In genomic region chr1:116497660-116498059, GRCh38 we compare ENCODE assay signal across 15 cellular contexts.
A peak's percentile ranks its signal among the peaks of the same experiment; 100 is the strongest.
DNase-seq lines count a peak whose midpoint lies in the region; ATAC-seq, FAIRE-seq and TF ChIP-seq lines count a peak whose summit lies in the region.
"Had no signal": no experiment of that assay in that cellular context is flagged by ENCODE, and none has a peak within 500 bp of the region (broad histone marks: within the 10 kb centered on the region; RNA-seq: fewer than 3 reads in every experiment).

No MANE protein-coding gene starts in this region.

- H3K4me3 ChIP-seq in K562 (no peak overlapping the region), lower lobe of right lung (no peak overlapping the region), upper lobe of left lung (no peak overlapping the region)
- H3K4me3 ChIP-seq: A549, thyroid gland had no signal

- H3K4me3 Mint-ChIP-seq in natural killer cell treated with Interleukin-12 subunit alpha and Interleukin-12 subunit beta and Interleukin-15 and Interleukin-18, amount 100 ng/mL, for 72 hours = no peak overlapping the region
- no peak overlapping the region for H3K4me3 Mint-ChIP-seq in natural killer cell
- H3K4me3 Mint-ChIP-seq: activated T-cell treated with anti-CD3 and anti-CD28 coated beads, Interleukin-2, amount 50 U/mL, for 72 hours had no signal

- no peak for FAIRE-seq in K562 (lab: Jason Lieb, UNC)
- FAIRE-seq: A549 had no signal

- intact Hi-C loops in natural killer cell (cut with micrococcal nuclease) (loop anchor here (5.0 kb wide), 1 partner anchor 690 kb away; no protein-coding TSS in a partner anchor), K562 (cut with micrococcal nuclease) (loop anchor here (10.0 kb wide), 1 partner anchor 263 kb away; no protein-coding TSS in a partner anchor), lower lobe of right lung (cut with DNase I) (no loop called here), sciatic nerve (cut with DNase I) (loop anchor here (5.0 kb wide), 1 partner anchor 355 kb away; no protein-coding TSS in a partner anchor)

- H3K9ac ChIP-seq in K562 (ENCODE audit: insufficient read depth in 1 of 2, low read depth in 2 of 2, low read length in 2 of 2) = peak overlapping the region; percentile 1 to 15; a peak in 1 of 4 replicates

- H3K9me3 ChIP-seq in K562 (replicated peaks; ENCODE audit: control insufficient read depth, insufficient read depth, low read depth, low read length) = no peaks in the 10 kb centered on the region; the same call in 1 of the 2 replicates
- no peaks in the 10 kb centered on the region for H3K9me3 ChIP-seq in lower lobe of right lung
- H3K9me3 ChIP-seq in upper lobe of left lung = no peaks in the 10 kb centered on the region
- H3K9me3 ChIP-seq: A549, thyroid gland had no signal

- DNase-seq in natural killer cell treated with Interleukin-12 subunit alpha and Interleukin-12 subunit beta and Interleukin-15 and Interleukin-18, amount 100 ng/mL, for 72 hours (ENCODE audit: low spot score) = no peak
- DNase-seq in natural killer cell (no peak), K562 (ENCODE audit: extremely low read depth in 1 of 4, low spot score in 3 of 4) (peak in 3 of 4 experiments; percentile 37 to 61 (median 38)), lower lobe of right lung (no peak), upper lobe of left lung (peak in 1 of 2 donors; percentile 70), OCI-M1 (lab: John Stamatoyannopoulos, UW) (no peak), hippocampal formation (lab: John Stamatoyannopoulos, UW) (no peak), sciatic nerve (ENCODE audit: low spot score) (no peak)
- DNase-seq: activated CD4-positive, alpha-beta T cell treated with anti-CD3 and anti-CD28 coated beads for 48 hours; activated T-cell treated with anti-CD3 and anti-CD28 coated beads, Interleukin-2, amount 50 U/mL, for 72 hours; effector memory CD4-positive, alpha-beta T cell; PC-3; stimulated activated CD4-positive, alpha-beta T cell treated with anti-CD3 and anti-CD28 coated beads, Interleukin-12 subunit alpha, Interleukin-12 subunit beta, amount 100 ng/mL, for 4 hours; thyroid gland had no signal

- no peaks in the 10 kb centered on the region for H3K9me1 ChIP-seq in K562 (ENCODE audit: control insufficient read depth, insufficient read depth, low read length)

- no TSS peak for BruUV-seq in K562 (replicated peaks; lab: Mats Ljungman, UMichigan)

- H4K20me1 ChIP-seq in K562 (replicated peaks; ENCODE audit: control insufficient read depth, insufficient read depth, low read length) = no peaks in the 10 kb centered on the region

- TF ChIP-seq RAD21 in K562 (CRISPR knock-in tag; conservative IDR thresholded peaks at IDR 0.05 in 1 of 2, IDR thresholded peaks at IDR 0.05 in 1 of 2) = no peak

- no peak for ATAC-seq in natural killer cell treated with Interleukin-12 subunit alpha and Interleukin-12 subunit beta and Interleukin-15 and Interleukin-18, amount 100 ng/mL, for 72 hours
- ATAC-seq in natural killer cell (no peak), K562 (no peak), lower lobe of right lung (peak; percentile 54 to 59), upper lobe of left lung (ENCODE audit: low FRiP score in 2 of 2) (peak in 1 of 2 donors; percentile 56), sciatic nerve (no peak)
- ATAC-seq: A549; activated T-cell treated with anti-CD3 and anti-CD28 coated beads, Interleukin-2, amount 50 U/mL, for 72 hours; PC-3 had no signal

- no peak for TF ChIP-seq CTCF in natural killer cell (IDR thresholded peaks at IDR 0.05)
- TF ChIP-seq CTCF in K562 (IDR thresholded peaks at IDR 0.05 in 2 of 3, conservative IDR thresholded peaks at IDR 0.05 in 1 of 3; ENCODE audit: insufficient read depth in 2 of 3, low read depth in 1 of 3, low read length in 3 of 3) = no peak
- no peak for TF ChIP-seq CTCF in lower lobe of right lung (IDR thresholded peaks at IDR 0.05)
- no peak for TF ChIP-seq CTCF in upper lobe of left lung (IDR thresholded peaks at IDR 0.05)

- no peak for TF ChIP-seq EP300 in K562 (IDR thresholded peaks at IDR 0.05; ENCODE audit: low read length)
- TF ChIP-seq EP300 in upper lobe of left lung (IDR thresholded peaks at IDR 0.05) = no peak

- no peak overlapping the region for H3K4me2 ChIP-seq in K562 (ENCODE audit: insufficient read depth, low read length)
- H3K4me2 ChIP-seq: A549 had no signal

- no peaks in the 10 kb centered on the region for H3K27me3 Mint-ChIP-seq in natural killer cell treated with Interleukin-12 subunit alpha and Interleukin-12 subunit beta and Interleukin-15 and Interleukin-18, amount 100 ng/mL, for 72 hours
- H3K27me3 Mint-ChIP-seq in natural killer cell (ENCODE audit: low read depth in 2 of 2) = no peaks in the 10 kb centered on the region

- peak overlapping the region; percentile 54 for H2AFZ ChIP-seq in K562 (ENCODE audit: low read depth, low read length)

- peaks cover 27 to 42% of the 10 kb centered on the region in 2 experiments for H3K4me1 ChIP-seq in K562 (replicated peaks in 1 of 2; ENCODE audit: control insufficient read depth in 2 of 2, insufficient read depth in 2 of 2, low read length in 2 of 2)
- peaks cover 46% of the 10 kb centered on the region for H3K4me1 ChIP-seq in lower lobe of right lung
- peaks cover 19 to 43% (median 32%) of the 10 kb centered on the region in 4 donors for H3K4me1 ChIP-seq in upper lobe of left lung
- H3K4me1 ChIP-seq: thyroid gland had no signal

- no peaks in the 10 kb centered on the region for H3K9me3 Mint-ChIP-seq in natural killer cell treated with Interleukin-12 subunit alpha and Interleukin-12 subunit beta and Interleukin-15 and Interleukin-18, amount 100 ng/mL, for 72 hours
- no peaks in the 10 kb centered on the region for H3K9me3 Mint-ChIP-seq in natural killer cell
- H3K9me3 Mint-ChIP-seq: activated T-cell treated with anti-CD3 and anti-CD28 coated beads, Interleukin-2, amount 50 U/mL, for 72 hours had no signal

- WGBS in K562 (ENCODE audit: insufficient coverage, low coverage, missing lambda C conversion rate) = 40% methylated on average over 4 of the region's 4 CpGs
- WGBS in upper lobe of left lung, 2 donors = 71 to 92% methylated on average over 4 of the region's 4 CpGs

- H3K27ac Mint-ChIP-seq in natural killer cell treated with Interleukin-12 subunit alpha and Interleukin-12 subunit beta and Interleukin-15 and Interleukin-18, amount 100 ng/mL, for 72 hours = peak overlapping the region; percentile 43 to 83
- peak overlapping the region in 1 of 2 donors; percentile 72 for H3K27ac Mint-ChIP-seq in natural killer cell
- H3K27ac Mint-ChIP-seq: activated T-cell treated with anti-CD3 and anti-CD28 coated beads, Interleukin-2, amount 50 U/mL, for 72 hours had no signal

- H3K27ac ChIP-seq in K562 (ENCODE audit: extremely low read depth, low read depth, low read length) = no peak overlapping the region; the same call in 2 of the 3 replicates
- peak overlapping the region; percentile 68 for H3K27ac ChIP-seq in lower lobe of right lung
- H3K27ac ChIP-seq in upper lobe of left lung = peak overlapping the region; percentile 6 to 75 (median 48)
- H3K27ac ChIP-seq: A549, thyroid gland had no signal

- no peaks in the 10 kb centered on the region for H3K79me2 ChIP-seq in K562 (ENCODE audit: control insufficient read depth, insufficient read depth, low read length)

- no peaks in the 10 kb centered on the region for H3K36me3 ChIP-seq in K562 (ENCODE audit: control insufficient read depth, insufficient read depth, low read length)
- no peaks in the 10 kb centered on the region for H3K36me3 ChIP-seq in lower lobe of right lung
- no peaks in the 10 kb centered on the region for H3K36me3 ChIP-seq in upper lobe of left lung
- H3K36me3 ChIP-seq: thyroid gland had no signal

- no peaks in the 10 kb centered on the region for H3K27me3 ChIP-seq in K562 (ENCODE audit: control insufficient read depth in 2 of 2, insufficient read depth in 2 of 2, low read length in 2 of 2)
- no peaks in the 10 kb centered on the region for H3K27me3 ChIP-seq in lower lobe of right lung (ENCODE audit: low read depth)
- H3K27me3 ChIP-seq in upper lobe of left lung = no peaks in the 10 kb centered on the region
- H3K27me3 ChIP-seq: thyroid gland had no signal

- H3K4me1 Mint-ChIP-seq in natural killer cell treated with Interleukin-12 subunit alpha and Interleukin-12 subunit beta and Interleukin-15 and Interleukin-18, amount 100 ng/mL, for 72 hours (ENCODE audit: low read depth in 2 of 2) = peaks cover 43 to 45% of the 10 kb centered on the region in 2 donors
- peaks cover 34 to 48% of the 10 kb centered on the region in 2 donors for H3K4me1 Mint-ChIP-seq in natural killer cell

- no peaks in the 10 kb centered on the region for H3K36me3 Mint-ChIP-seq in natural killer cell treated with Interleukin-12 subunit alpha and Interleukin-12 subunit beta and Interleukin-15 and Interleukin-18, amount 100 ng/mL, for 72 hours
- no peaks in the 10 kb centered on the region for H3K36me3 Mint-ChIP-seq in natural killer cell

- in situ Hi-C loops in K562 (cut with MboI) = loop anchor here (5.0 kb wide), 1 partner anchor 365 kb away; no protein-coding TSS in a partner anchor

- CTCF ChIA-PET in K562 (lab: Yijun Ruan, JAX; ENCODE audit: low intra/inter-chr PET ratio) = interaction anchor here (5.5 kb wide), 1 partner anchor 358 kb away, joined by 89 read pairs; no protein-coding TSS in a partner anchor

- TF ChIP-seq POLR2A in K562 (conservative IDR thresholded peaks at IDR 0.05) (no peak), upper lobe of left lung (IDR thresholded peaks at IDR 0.05) (no peak)

- POLR2A ChIA-PET in K562 (lab: Yijun Ruan, JAX) = interaction anchor here (0.7 to 1.1 kb wide), 2 partner anchors 12 to 379 kb away, joined by 3 to 4 read pairs; no protein-coding TSS in a partner anchor

TF ChIP-seq in K562, 482 proteins besides CTCF, POLR2A, EP300 and RAD21 (continues in another document):
- TF ChIP-seq HIVEP1 (CRISPR knock-in tag; IDR thresholded peaks at IDR 0.05) = no peak
- no peak for TF ChIP-seq BHLHE40 (IDR thresholded peaks at IDR 0.05; ENCODE audit: low read length)
- no peak for TF ChIP-seq FOXM1 (IDR thresholded peaks at IDR 0.05; ENCODE audit: low read depth)
- no peak for TF ChIP-seq FOXM1 (CRISPR knock-in tag; IDR thresholded peaks at IDR 0.05; ENCODE audit: low read depth)
- peak; percentile 49; the same call in 1 of the 2 replicates for TF ChIP-seq JUN (IDR thresholded peaks at IDR 0.05; ENCODE audit: borderline replicate concordance, low read depth, low read length)
- no peak for TF ChIP-seq JUN (CRISPR knock-in tag; IDR thresholded peaks at IDR 0.05; ENCODE audit: borderline replicate concordance)
- TF ChIP-seq JUND (IDR thresholded peaks at IDR 0.05; ENCODE audit: borderline replicate concordance, low read depth, low read length) = peak; percentile 61; the same call in 1 of the 2 replicates
- no peak for TF ChIP-seq JUND (tag; IDR thresholded peaks at IDR 0.05; ENCODE audit: borderline replicate concordance, low read depth, low read length)
- TF ChIP-seq RB1 (IDR thresholded peaks at IDR 0.05; ENCODE audit: low read depth) = no peak
- TF ChIP-seq ZNF41 (CRISPR knock-in tag; conservative IDR thresholded peaks at IDR 0.05) = no peak
- no peak for TF ChIP-seq NR3C1 (CRISPR knock-in tag; IDR thresholded peaks at IDR 0.05)
- no peak for TF ChIP-seq ETV5 (CRISPR knock-in tag; IDR thresholded peaks at IDR 0.05; ENCODE audit: low read depth)
- TF ChIP-seq ZNF212 (CRISPR knock-in tag; IDR thresholded peaks at IDR 0.05) = no peak
- TF ChIP-seq ZKSCAN8 (CRISPR knock-in tag; IDR thresholded peaks at IDR 0.05) = no peak
- TF ChIP-seq STAT5B (CRISPR knock-in tag; IDR thresholded peaks at IDR 0.05) = no peak

Comparison
In these comparisons a context has a peak if more than half of its experiments do, and no peak if none do; other contexts are left out.
1. ATAC-seq: peak in lower lobe of right lung (2 of 2); none in natural killer cell treated with Interleukin-12 subunit alpha and Interleukin-12 subunit beta and Interleukin-15 and Interleukin-18, amount 100 ng/mL, for 72 hours (0 of 2), natural killer cell (0 of 3), K562 (single experiment) and sciatic nerve (single experiment).
2. DNase-seq: peak in K562 (3 of 4); none in natural killer cell treated with Interleukin-12 subunit alpha and Interleukin-12 subunit beta and Interleukin-15 and Interleukin-18, amount 100 ng/mL, for 72 hours (single experiment), natural killer cell (single experiment), lower lobe of right lung (single experiment), OCI-M1 (single experiment), hippocampal formation (0 of 2) and sciatic nerve (single experiment).